In genomic region chr4:55111601-55112000, GRCh38 we compare ENCODE assay signal across 29 cellular contexts. TPM values are rescaled to one million over a fixed set of nuclear protein-coding genes. Genes with fewer than 3 reads are reported as not detected.
"Had no signal": no experiment of that assay in that cellular context is flagged by ENCODE, and none has a peak within 500 bp of the region (broad histone marks: within the 10 kb centered on the region; RNA-seq: fewer than 3 reads in every experiment).

No MANE protein-coding gene starts in this region.

- H3K36me3 Mint-ChIP-seq: immature natural killer cell; naive thymus-derived CD8-positive, alpha-beta T cell; stimulated activated naive B cell treated with anti-CD40 and anti-IgM and Interleukin-4, amounts not matched to agents 10 μg/mL and 1 μg/mL and 100 μg/mL, for 72 hours had no signal

- H3K4me1 ChIP-seq: left lung, lower lobe of right lung, right atrium auricular region, stomach, testis, thyroid gland, transverse colon, vagina had no signal

- H3K27me3 Mint-ChIP-seq: progenitor cell of endocrine pancreas; stimulated activated naive B cell treated with anti-CD40 and anti-IgM and Interleukin-4, amounts not matched to agents 10 μg/mL and 1 μg/mL and 100 μg/mL, for 72 hours had no signal

- H3K27ac ChIP-seq: left lung, lower lobe of right lung, neural progenitor cell, ovary, right atrium auricular region, skin epidermis, stomach, testis, thyroid gland, transverse colon, upper lobe of left lung, vagina had no signal

- H3K36me3 ChIP-seq: neural progenitor cell, ovary, right atrium auricular region, stomach, transverse colon, vagina had no signal

- H3K4me1 Mint-ChIP-seq: nephron; stimulated activated naive B cell treated with anti-CD40 and anti-IgM and Interleukin-4, amounts not matched to agents 10 μg/mL and 1 μg/mL and 100 μg/mL, for 72 hours had no signal

- H3K9ac ChIP-seq: neural progenitor cell had no signal

- FAIRE-seq: islet of Langerhans, kidney had no signal

- H3K27me3 ChIP-seq: left lung, neural progenitor cell, ovary, right atrium auricular region, stomach, testis, thyroid gland, transverse colon, upper lobe of left lung, vagina had no signal

- H3K4me3 Mint-ChIP-seq: immature natural killer cell; naive thymus-derived CD8-positive, alpha-beta T cell; nephron; neural progenitor cell; stimulated activated naive B cell treated with anti-CD40 and anti-IgM and Interleukin-4, amounts not matched to agents 10 μg/mL and 1 μg/mL and 100 μg/mL, for 72 hours had no signal

- H3K4me2 ChIP-seq: neural progenitor cell had no signal

- ATAC-seq: left colon; left lung; lower lobe of right lung; naive thymus-derived CD8-positive, alpha-beta T cell; sciatic nerve; stimulated activated naive B cell treated with anti-CD40 and anti-IgM and Interleukin-4, amounts not matched to agents 10 μg/mL and 1 μg/mL and 100 μg/mL, for 72 hours; stimulated activated naive CD8-positive, alpha-beta T cell treated with anti-CD3 and anti-CD28 coated beads, Interleukin-15, Interleukin-2, amounts not matched to agents 100 U/mL and 50 U/mL, for 24 hours had no signal

- H3K27ac Mint-ChIP-seq: immature natural killer cell; naive thymus-derived CD8-positive, alpha-beta T cell; nephron; neural progenitor cell; progenitor cell of endocrine pancreas; stimulated activated naive B cell treated with anti-CD40 and anti-IgM and Interleukin-4, amounts not matched to agents 10 μg/mL and 1 μg/mL and 100 μg/mL, for 72 hours had no signal

- H3K9me3 Mint-ChIP-seq: nephron, neural progenitor cell had no signal

- H3K4me3 ChIP-seq: left lung, lower lobe of right lung, neural progenitor cell, ovary, right atrium auricular region, skin epidermis, stomach, testis, thyroid gland, transverse colon, upper lobe of left lung, vagina had no signal

- DNase-seq: hippocampal formation; immature natural killer cell; kidney; left colon; left lung; lower lobe of right lung; mammary epithelial cell; mesenchymal stem cell; naive thymus-derived CD8-positive, alpha-beta T cell; ovary; stimulated activated CD4-positive, alpha-beta T cell treated with anti-CD3 and anti-CD28 coated beads, Interleukin-12 subunit alpha, Interleukin-12 subunit beta, amount 100 ng/mL, for 4 hours; stimulated activated CD4-positive, alpha-beta T cell treated with anti-CD3 and anti-CD28 coated beads, Interleukin-15, amount 100 ng/mL, for 24 hours; stimulated activated CD4-positive, alpha-beta T cell treated with anti-CD3 and anti-CD28 coated beads, Interleukin-2, amount 100 ng/mL, for 24 hours; stimulated activated CD4-positive, alpha-beta T cell treated with anti-CD3 and anti-CD28 coated beads, Interleukin-4, amount 100 ng/mL, for 1 hour; stimulated activated naive B cell treated with anti-CD40 and anti-IgM and Interleukin-4, amounts not matched to agents 10 μg/mL and 1 μg/mL and 100 μg/mL, for 72 hours; stimulated activated naive CD8-positive, alpha-beta T cell treated with anti-CD3 and anti-CD28 coated beads, Interleukin-15, Interleukin-2, amounts not matched to agents 100 U/mL and 50 U/mL, for 24 hours; stomach; testis; thyroid gland; transverse colon; upper lobe of left lung had no signal

- H3K9me3 ChIP-seq: left lung, lower lobe of right lung, ovary, right atrium auricular region, stomach, testis, thyroid gland, transverse colon, upper lobe of left lung, vagina had no signal

- H2AFZ ChIP-seq: neural progenitor cell had no signal

RNA-seq across cellular contexts. Expression of gene KDR, which starts 13.8 kb away (rescaled TPM):
- total RNA-seq: naive thymus-derived CD8-positive, alpha-beta T cell had no signal
- polyA plus RNA-seq: immature natural killer cell; naive thymus-derived CD8-positive, alpha-beta T cell had no signal
